8 cellular contexts compared by ENCODE assay signal in genomic region chr12:124774054-124774461, GRCh38.
DNase-seq lines count a peak whose midpoint lies in the region; ATAC-seq and TF ChIP-seq lines count a peak whose summit lies in the region.

No MANE protein-coding gene starts in this region.

- H3K27me3 ChIP-seq in transverse colon = no peaks in the 10 kb centered on the region

- in situ Hi-C loops in transverse colon (cut with MboI; ENCODE audit: low pct_ligation_motif_present in 1 of 4, low pct_unique_long_range_greater_than_20kb in 1 of 4, low sequenced_read_pairs in 3 of 4) = loop anchor here (10.0 to 25.0 kb wide), 6 partner anchors 187 to 729 kb away; no protein-coding TSS in a partner anchor

- no peaks in the 10 kb centered on the region for H3K36me3 ChIP-seq in transverse colon

- WGBS in transverse colon (ENCODE audit: low coverage in 1 of 2), 2 donors = 62% methylated on average over 12 of the region's 12 CpGs; no CpG with 5 or more reads in 1 of the 2 donors

- peaks cover 45% of the 10 kb centered on the region for H3K4me1 Mint-ChIP-seq in chondrocyte (ENCODE audit: low read depth)

- no peaks in the 10 kb centered on the region for H3K9me3 Mint-ChIP-seq in chondrocyte (ENCODE audit: low read depth)

- peak overlapping the region in 1 of 4 donors; percentile 2 for H3K4me3 ChIP-seq in transverse colon

- no peak for DNase-seq in chondrocyte (ENCODE audit: low spot score)
- DNase-seq in transverse colon = no peak
- DNase-seq in cerebellar cortex (ENCODE audit: low spot score) = no peak
- no peak for DNase-seq in AG08395 (ENCODE audit: low spot score)
- no peak for DNase-seq in NCI-H187 (lab: John Stamatoyannopoulos, UW)

- ATAC-seq in GM21360 (IDR thresholded peaks at IDR 0.05; ENCODE audit: unreplicated experiment) (peak; percentile 32), HG03558 (IDR thresholded peaks at IDR 0.05; ENCODE audit: extremely low read depth, unreplicated experiment) (peak; percentile 14)

- H3K4me1 ChIP-seq in transverse colon = peaks cover 0 to 19% (median 12%) of the 10 kb centered on the region in 4 donors

- TF ChIP-seq POLR2A in GM10847 (IDR thresholded peaks at IDR 0.05; ENCODE audit: extremely low read depth, insufficient read length) (peak; percentile 17), transverse colon (IDR thresholded peaks at IDR 0.05) (no peak)

- no peak overlapping the region for H3K4me3 Mint-ChIP-seq in chondrocyte (ENCODE audit: unreplicated experiment)

- H3K27ac ChIP-seq in transverse colon = peak overlapping the region; percentile 13 to 47 (median 38)

- H3K27me3 Mint-ChIP-seq in chondrocyte (ENCODE audit: low read depth) = no peaks in the 10 kb centered on the region

- H3K9me3 ChIP-seq in transverse colon = no peaks in the 10 kb centered on the region

- TF ChIP-seq CTCF in chondrocyte (IDR thresholded peaks at IDR 0.05) = no peak
- no peak for TF ChIP-seq CTCF in transverse colon (IDR thresholded peaks at IDR 0.05)

- H3K27ac Mint-ChIP-seq in chondrocyte (ENCODE audit: unreplicated experiment) = peak overlapping the region; percentile 87

- TF ChIP-seq EP300 in transverse colon (IDR thresholded peaks at IDR 0.05; ENCODE audit: low read depth) = no peak

- no peaks in the 10 kb centered on the region for H3K36me3 Mint-ChIP-seq in chondrocyte (ENCODE audit: low read depth)

- intact Hi-C loops in transverse colon (cut with DNase I; ENCODE audit: low total_unique reads) = loop anchor here (5.0 kb wide), 1 partner anchor 737 kb away; no protein-coding TSS in a partner anchor
